Comparison of ENCODE assay signal across 15 cellular contexts in the genomic region with DNA sequence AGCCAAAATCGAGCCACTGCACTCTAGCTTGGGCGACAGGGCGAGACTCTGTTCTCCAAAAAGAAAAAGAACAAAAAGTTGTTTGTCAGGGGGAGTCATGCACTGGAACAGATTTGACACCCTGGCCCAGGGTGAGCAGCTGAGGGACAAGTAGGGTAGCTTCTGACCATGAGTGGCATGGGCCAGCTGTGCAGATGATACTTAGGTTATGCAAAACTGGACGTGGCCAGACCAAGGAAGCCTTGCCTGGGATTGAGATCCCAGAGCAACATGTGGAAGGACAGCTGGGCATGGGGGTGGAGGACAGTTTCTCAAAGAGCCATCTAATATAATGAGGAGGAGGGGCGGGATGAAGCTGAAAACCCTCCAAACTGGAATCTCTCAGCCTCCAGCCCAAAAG.
"Had no signal": no experiment of that assay in that cellular context is flagged by ENCODE, and none has a peak within 500 bp of the region (broad histone marks: within the 10 kb centered on the region; RNA-seq: fewer than 3 reads in every experiment).

No MANE protein-coding gene starts in this region.

- H3K9me3 ChIP-seq: thyroid gland had no signal

- H3K4me3 Mint-ChIP-seq: activated CD8-positive, alpha-beta memory T cell treated with anti-CD3 and anti-CD28 coated beads, Interleukin-2, amount 10 ng/mL, durations not matched to agents 7 days and 5 days; activated naive CD8-positive, alpha-beta T cell treated with anti-CD3 and anti-CD28 coated beads for 36 hours; dendritic cell treated with granulocyte-macrophage colony-stimulating factor and Interleukin-4, amounts not matched to agents 40 ng/mL and 50 ng/mL, for 4 days; neural crest cell; WTC11 had no signal

- H3K4me3 ChIP-seq: thyroid gland had no signal

- H3K4me1 Mint-ChIP-seq: neural crest cell had no signal

- H3K27me3 ChIP-seq: brain microvascular endothelial cell, thyroid gland had no signal

- DNase-seq: activated CD8-positive, alpha-beta memory T cell treated with anti-CD3 and anti-CD28 coated beads, Interleukin-2, amount 10 ng/mL, durations not matched to agents 7 days and 5 days; activated gamma-delta T cell; activated naive CD8-positive, alpha-beta T cell treated with anti-CD3 and anti-CD28 coated beads for 36 hours; activated T-cell treated with anti-CD3 and anti-CD28 coated beads, Interleukin-2, amount 50 U/mL, for 48 hours; brain microvascular endothelial cell; cerebellar nuclear complex; glutamatergic neuron; left colon; mammary epithelial cell; stimulated activated CD4-positive, alpha-beta T cell treated with anti-CD3 and anti-CD28 coated beads, Interleukin-15, amount 100 ng/mL, for 24 hours; stimulated activated CD4-positive, alpha-beta T cell treated with anti-CD3 and anti-CD28 coated beads, Interleukin-4, amount 100 ng/mL, for 24 hours; thyroid gland had no signal

- H3K27ac Mint-ChIP-seq: activated naive CD8-positive, alpha-beta T cell treated with anti-CD3 and anti-CD28 coated beads for 36 hours; WTC11 had no signal

- H3K36me3 ChIP-seq: brain microvascular endothelial cell, thyroid gland had no signal

- ATAC-seq: activated CD8-positive, alpha-beta memory T cell treated with anti-CD3 and anti-CD28 coated beads, Interleukin-2, amount 10 ng/mL, durations not matched to agents 7 days and 5 days; left colon; WTC11 had no signal

- H3K9me3 Mint-ChIP-seq: dendritic cell treated with granulocyte-macrophage colony-stimulating factor and Interleukin-4, amounts not matched to agents 40 ng/mL and 50 ng/mL, for 4 days; neural crest cell had no signal

- H3K27me3 Mint-ChIP-seq: activated CD8-positive, alpha-beta memory T cell treated with anti-CD3 and anti-CD28 coated beads, Interleukin-2, amount 10 ng/mL, durations not matched to agents 7 days and 5 days; activated naive CD8-positive, alpha-beta T cell treated with anti-CD3 and anti-CD28 coated beads for 36 hours; dendritic cell treated with granulocyte-macrophage colony-stimulating factor and Interleukin-4, amounts not matched to agents 40 ng/mL and 50 ng/mL, for 4 days had no signal

- H3K27ac ChIP-seq: brain microvascular endothelial cell, thyroid gland had no signal
